Comparison of ENCODE assay signal across 9 cellular contexts in the genomic region with DNA sequence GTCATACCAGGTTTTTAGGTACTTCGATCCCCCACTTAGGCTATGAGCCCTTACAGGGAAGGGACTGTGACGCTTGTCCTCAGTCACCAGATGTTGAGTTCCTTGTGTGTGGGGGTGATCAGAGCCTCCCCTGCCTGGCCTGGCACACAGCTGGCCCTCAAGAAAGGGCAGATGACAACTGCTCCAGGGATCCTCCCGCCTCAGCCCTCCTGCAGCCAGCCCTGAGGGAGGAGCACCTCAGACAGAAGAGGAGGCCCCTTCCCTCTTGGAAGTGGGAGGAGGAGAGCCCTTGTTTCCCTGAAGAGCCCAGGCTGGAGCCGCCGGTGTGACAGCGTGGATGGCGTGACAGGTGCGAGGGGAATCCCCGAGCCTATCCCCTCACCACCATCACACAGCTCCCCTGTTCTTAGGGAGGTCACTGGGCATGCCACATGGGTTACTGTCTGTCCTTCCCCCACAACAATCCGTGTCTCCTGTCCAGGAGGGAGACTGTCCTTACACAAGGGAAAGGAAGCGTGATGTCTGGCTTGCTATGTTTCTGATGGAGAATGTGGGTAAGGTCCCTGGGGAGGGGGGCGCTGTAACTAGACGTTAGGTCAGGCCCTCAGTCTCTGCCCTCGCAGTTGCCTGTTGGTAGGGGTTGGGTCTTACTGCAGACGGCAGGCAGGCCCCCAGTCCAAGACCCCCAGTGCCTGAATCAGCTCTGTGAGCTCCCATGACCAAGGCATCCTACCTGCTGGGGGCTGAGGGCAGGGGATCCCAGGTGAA. TPM values are rescaled to one million over a fixed set of nuclear protein-coding genes. Genes with fewer than 3 reads are reported as not detected.
DNase-seq lines count a peak whose midpoint lies in the region; ATAC-seq and TF ChIP-seq lines count a peak whose summit lies in the region.
"Had no signal": no experiment of that assay in that cellular context is flagged by ENCODE, and none has a peak within 500 bp of the region (broad histone marks: within the 10 kb centered on the region; RNA-seq: fewer than 3 reads in every experiment).

No MANE protein-coding gene starts in this region.

- no peaks in the 10 kb centered on the region for H3K27me3 ChIP-seq in HL-60 (ENCODE audit: insufficient read depth, poor library complexity, severe bottlenecking)

- H3K4me1 Mint-ChIP-seq in central memory CD8-positive, alpha-beta T cell: peaks cover 21% of the 10 kb centered on the region

- no peaks in the 10 kb centered on the region for H3K9me3 Mint-ChIP-seq in central memory CD8-positive, alpha-beta T cell

- TF ChIP-seq CTCF in HL-60 (IDR thresholded peaks at IDR 0.05; ENCODE audit: insufficient read depth, low read length) (no peak), omental fat pad (IDR thresholded peaks at IDR 0.05) (no peak)

- DNase-seq in AG20443 (ENCODE audit: low spot score): peak; percentile 46
- peak in 1 of 2 experiments; percentile 58 for DNase-seq in HL-60 (ENCODE audit: low read depth in 1 of 2, low spot score in 1 of 2)
- DNase-seq in central memory CD8-positive, alpha-beta T cell (ENCODE audit: low spot score in 2 of 2): no peak
- no peak for DNase-seq in omental fat pad (ENCODE audit: low spot score)
- no peak for DNase-seq in D341Med (ENCODE audit: low spot score)
- DNase-seq: NCI-H187 had no signal

- peak overlapping the region; percentile 71 for H3K4me3 Mint-ChIP-seq in central memory CD8-positive, alpha-beta T cell

- H3K27ac Mint-ChIP-seq in central memory CD8-positive, alpha-beta T cell (ENCODE audit: low read depth): peak overlapping the region; percentile 98

- H3K27me3 Mint-ChIP-seq in central memory CD8-positive, alpha-beta T cell: no peaks in the 10 kb centered on the region

- no peak overlapping the region for H3K4me3 ChIP-seq in HL-60 (replicated peaks; ENCODE audit: insufficient read depth, low read length)

- no peak for ATAC-seq in central memory CD8-positive, alpha-beta T cell (replicated peaks; ENCODE audit: extremely low read depth, poor library complexity, severe bottlenecking)
- peak; percentile 8 for ATAC-seq in omental fat pad (ENCODE audit: low FRiP score)
- no peak for ATAC-seq in HG02798 (IDR thresholded peaks at IDR 0.05; ENCODE audit: poor library complexity, unreplicated experiment)
- ATAC-seq in GM21576 (IDR thresholded peaks at IDR 0.05; ENCODE audit: unreplicated experiment): no peak
- no peak for ATAC-seq in SK-N-SH treated with all-trans-retinoic acid at 6 μM for 48 hours

- H3K36me3 Mint-ChIP-seq in central memory CD8-positive, alpha-beta T cell (ENCODE audit: insufficient read depth): peaks cover 11% of the 10 kb centered on the region

- H3K27ac ChIP-seq in HL-60 (replicated peaks): peak overlapping the region; percentile 95

TF ChIP-seq in SK-N-SH treated with all-trans-retinoic acid at 6 μM for 48 hours, 23 proteins besides CTCF, POLR2A, EP300 and RAD21:
- TF ChIP-seq TOX (CRISPR knock-in tag; IDR thresholded peaks at IDR 0.05; ENCODE audit: borderline replicate concordance): no peak
- TF ChIP-seq SNAI2 (CRISPR knock-in tag; IDR thresholded peaks at IDR 0.05): no peak
TF ChIP-seq in SK-N-SH treated with all-trans-retinoic acid at 6 μM for 48 hours: peak in this region for 0.

RNA-seq across cellular contexts. Expression of a gene that starts 31.5 kb away (rescaled TPM):
- 100 to 1,000 TPM in 1 of 4 donors, 10 to 100 TPM in 3; 46.3 to 107 (median 65.3) TPM for total RNA-seq in omental fat pad

RNA-seq across cellular contexts. Expression of a gene that starts 55.1 kb away (rescaled TPM):
- total RNA-seq in omental fat pad: 10 to 100 TPM; 24.9 to 58.2 (median 38.5) TPM
